22 cellular contexts compared by ENCODE assay signal in the genomic region with DNA sequence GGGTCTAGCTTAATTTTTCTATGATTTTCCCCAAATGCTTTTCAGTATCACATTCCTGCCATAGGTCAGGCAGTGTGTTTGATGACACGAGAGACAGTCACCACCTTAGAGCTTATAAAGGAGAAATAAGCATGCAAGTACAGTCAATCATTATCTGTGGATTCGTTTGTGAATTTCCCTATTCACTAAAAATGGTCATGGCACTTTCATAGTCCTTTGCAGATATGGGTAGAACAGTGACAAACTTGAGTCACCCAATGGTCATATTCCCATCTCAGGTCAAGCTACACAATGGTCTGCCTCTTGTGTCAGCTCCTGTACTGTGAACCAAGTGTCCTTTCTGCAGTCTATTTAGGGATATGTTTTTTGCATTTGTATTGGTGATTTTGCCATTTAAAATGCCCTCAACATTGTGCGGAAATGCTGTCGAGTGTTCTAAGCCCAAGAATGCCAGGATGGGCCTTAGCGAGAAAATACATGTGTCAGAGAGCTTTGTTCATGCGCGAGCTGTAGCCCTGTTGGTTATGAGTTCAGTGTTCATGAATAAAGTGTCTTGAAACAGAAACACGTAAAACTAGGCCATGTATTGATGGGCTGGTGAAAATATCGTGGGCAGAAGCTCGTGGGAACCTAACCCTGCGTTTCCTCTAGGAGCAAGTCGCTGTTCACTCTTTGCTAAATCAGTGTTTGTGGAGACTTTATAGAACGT. TPM values are rescaled to one million over a fixed set of nuclear protein-coding genes. Genes with fewer than 3 reads are reported as not detected.
"Had no signal": no experiment of that assay in that cellular context is flagged by ENCODE, and none has a peak within 500 bp of the region (broad histone marks: within the 10 kb centered on the region; RNA-seq: fewer than 3 reads in every experiment).

No MANE protein-coding gene starts in this region.

- H3K9me3 ChIP-seq: left lung, sigmoid colon, SK-N-SH, upper lobe of left lung had no signal

- H3K27ac Mint-ChIP-seq: activated CD8-positive, alpha-beta memory T cell treated with anti-CD3 and anti-CD28 coated beads, Interleukin-2, amount 10 ng/mL, durations not matched to agents 7 days and 5 days; activated CD8-positive, alpha-beta T cell treated with anti-CD3 and anti-CD28 coated beads for 36 hours; activated naive CD4-positive, alpha-beta T cell treated with anti-CD3 and anti-CD28 coated beads for 36 hours; brain had no signal

- ATAC-seq: activated CD8-positive, alpha-beta memory T cell treated with anti-CD3 and anti-CD28 coated beads, Interleukin-2, amount 10 ng/mL, durations not matched to agents 7 days and 5 days; activated CD8-positive, alpha-beta T cell treated with anti-CD3 and anti-CD28 coated beads for 36 hours; left lung; naive thymus-derived CD4-positive, alpha-beta T cell; stimulated activated naive CD8-positive, alpha-beta T cell treated with anti-CD3 and anti-CD28 coated beads, Interleukin-15, Interleukin-2, amounts not matched to agents 100 U/mL and 50 U/mL, for 24 hours had no signal

- H3K4me3 ChIP-seq: left lung, lung, sigmoid colon, smooth muscle cell, upper lobe of left lung had no signal

- DNase-seq: activated CD4-positive, alpha-beta T cell treated with anti-CD3 and anti-CD28 coated beads for 1 hour; activated CD8-positive, alpha-beta memory T cell treated with anti-CD3 and anti-CD28 coated beads, Interleukin-2, amount 10 ng/mL, durations not matched to agents 7 days and 5 days; activated CD8-positive, alpha-beta T cell treated with anti-CD3 and anti-CD28 coated beads for 36 hours; activated naive CD4-positive, alpha-beta T cell treated with anti-CD3 and anti-CD28 coated beads for 36 hours; anterior cingulate cortex; dermis blood vessel endothelial cell; effector CD8-positive, alpha-beta T cell; erythroblast; foreskin fibroblast; left lung; naive thymus-derived CD4-positive, alpha-beta T cell; sigmoid colon; SK-N-SH; stimulated activated CD4-positive, alpha-beta T cell treated with anti-CD3 and anti-CD28 coated beads, Interleukin-15, amount 100 ng/mL, for 24 hours; stimulated activated naive CD8-positive, alpha-beta T cell treated with anti-CD3 and anti-CD28 coated beads, Interleukin-15, Interleukin-2, amounts not matched to agents 100 U/mL and 50 U/mL, for 24 hours; upper lobe of left lung had no signal

- FAIRE-seq: TTC549 had no signal

- H3K4me2 ChIP-seq: SK-N-SH, smooth muscle cell had no signal

- H3K27me3 ChIP-seq: left lung, sigmoid colon, upper lobe of left lung had no signal

- H3K27ac ChIP-seq: left lung, sigmoid colon, upper lobe of left lung had no signal

- H3K4me3 Mint-ChIP-seq: activated CD8-positive, alpha-beta memory T cell treated with anti-CD3 and anti-CD28 coated beads, Interleukin-2, amount 10 ng/mL, durations not matched to agents 7 days and 5 days; activated CD8-positive, alpha-beta T cell treated with anti-CD3 and anti-CD28 coated beads for 36 hours; activated naive CD4-positive, alpha-beta T cell treated with anti-CD3 and anti-CD28 coated beads for 36 hours; brain; naive thymus-derived CD4-positive, alpha-beta T cell; neural crest cell had no signal

- H3K27me3 Mint-ChIP-seq: activated CD8-positive, alpha-beta memory T cell treated with anti-CD3 and anti-CD28 coated beads, Interleukin-2, amount 10 ng/mL, durations not matched to agents 7 days and 5 days; activated CD8-positive, alpha-beta T cell treated with anti-CD3 and anti-CD28 coated beads for 36 hours; naive thymus-derived CD4-positive, alpha-beta T cell had no signal

- H3K36me3 ChIP-seq: left lung, sigmoid colon, upper lobe of left lung had no signal

- H3K9ac ChIP-seq: SK-N-SH had no signal

RNA-seq across cellular contexts. Expression of gene SUMO4, which starts 19.8 kb away (rescaled TPM):
- total RNA-seq: kidney epithelial cell had no signal
